Comparison of ENCODE assay signal across 8 cellular contexts in genomic region chr22:38869663-38870062, GRCh38. TPM values are rescaled to one million over a fixed set of nuclear protein-coding genes. Genes with fewer than 3 reads are reported as not detected.
DNase-seq lines count a peak whose midpoint lies in the region; ATAC-seq and TF ChIP-seq lines count a peak whose summit lies in the region.

No MANE protein-coding gene starts in this region.

- no peak for DNase-seq in activated CD4-positive, alpha-beta T cell treated with anti-CD3 and anti-CD28 coated beads for 36 hours
- no peak for DNase-seq in activated CD4-positive, alpha-beta T cell treated with anti-CD3 and anti-CD28 coated beads, Interleukin-2, amount 50 U/mL, for 4 hours
- DNase-seq in endothelial cell (ENCODE audit: low spot score) (no peak), amniotic stem cell (lab: John Stamatoyannopoulos, UW) (no peak), NCI-H146 treated with DMSO at 0.1 percent for 48 hours (lab: John Stamatoyannopoulos, UW; ENCODE audit: unreplicated experiment) (no peak)

- no peaks in the 10 kb centered on the region for H3K9me3 Mint-ChIP-seq in activated CD4-positive, alpha-beta T cell treated with anti-CD3 and anti-CD28 coated beads for 36 hours (ENCODE audit: low read depth)
- no peaks in the 10 kb centered on the region for H3K9me3 Mint-ChIP-seq in endothelial cell (ENCODE audit: unreplicated experiment)
- no peaks in the 10 kb centered on the region for H3K9me3 Mint-ChIP-seq in stimulated activated memory B cell treated with anti-CD40 and anti-IgM and Interleukin-4, amounts not matched to agents 10 μg/mL and 1 μg/mL and 100 μg/mL, for 72 hours

- peak overlapping the region; percentile 94; the same call in 1 of the 2 replicates for H3K9ac ChIP-seq in SU-DHL-6 (ENCODE audit: low read length)

- H3K27me3 Mint-ChIP-seq in activated CD4-positive, alpha-beta T cell treated with anti-CD3 and anti-CD28 coated beads for 36 hours = no peaks in the 10 kb centered on the region
- peaks cover 16% of the 10 kb centered on the region for H3K27me3 Mint-ChIP-seq in endothelial cell (ENCODE audit: unreplicated experiment)
- H3K27me3 Mint-ChIP-seq in stimulated activated memory B cell treated with anti-CD40 and anti-IgM and Interleukin-4, amounts not matched to agents 10 μg/mL and 1 μg/mL and 100 μg/mL, for 72 hours = no peaks in the 10 kb centered on the region

- H3K9me2 ChIP-seq in SU-DHL-6 (replicated peaks; ENCODE audit: insufficient read depth, low read length) = no peaks in the 10 kb centered on the region

- H3K4me1 Mint-ChIP-seq in activated CD4-positive, alpha-beta T cell treated with anti-CD3 and anti-CD28 coated beads for 36 hours = peaks cover 45% of the 10 kb centered on the region
- H3K4me1 Mint-ChIP-seq in endothelial cell (ENCODE audit: unreplicated experiment) = peaks cover 4% of the 10 kb centered on the region
- H3K4me1 Mint-ChIP-seq in stimulated activated memory B cell treated with anti-CD40 and anti-IgM and Interleukin-4, amounts not matched to agents 10 μg/mL and 1 μg/mL and 100 μg/mL, for 72 hours = peaks cover 60% of the 10 kb centered on the region

- no peaks in the 10 kb centered on the region for H3K27me3 ChIP-seq in SU-DHL-6 (ENCODE audit: low read length)

- 0 out of 2 replicates have a peak, but pooled peaks cover 3% of the 10 kb centered on the region for H3F3A ChIP-seq in SU-DHL-6 (ENCODE audit: insufficient read depth)

- no peak overlapping the region for H2AFZ ChIP-seq in SU-DHL-6 (ENCODE audit: low read depth, low read length, severe bottlenecking)

- TF ChIP-seq CTCF in SU-DHL-6 (IDR thresholded peaks at IDR 0.05; ENCODE audit: insufficient read depth, low read length, poor library complexity, severe bottlenecking) (no peak), endothelial cell (IDR thresholded peaks at IDR 0.05; ENCODE audit: unreplicated experiment) (no peak)

- no peaks in the 10 kb centered on the region for H4K20me1 ChIP-seq in SU-DHL-6 (ENCODE audit: low read depth, low read length)

- H3K36me3 Mint-ChIP-seq in activated CD4-positive, alpha-beta T cell treated with anti-CD3 and anti-CD28 coated beads for 36 hours (ENCODE audit: low read depth) = peaks cover 44% of the 10 kb centered on the region
- peaks cover 5% of the 10 kb centered on the region for H3K36me3 Mint-ChIP-seq in endothelial cell (ENCODE audit: low read depth, unreplicated experiment)
- H3K36me3 Mint-ChIP-seq in stimulated activated memory B cell treated with anti-CD40 and anti-IgM and Interleukin-4, amounts not matched to agents 10 μg/mL and 1 μg/mL and 100 μg/mL, for 72 hours = peaks cover 36% of the 10 kb centered on the region

- peak overlapping the region; percentile 93 for H3K4me2 ChIP-seq in SU-DHL-6 (ENCODE audit: low read depth, low read length, poor library complexity, severe bottlenecking)

- H3K4me3 Mint-ChIP-seq in activated CD4-positive, alpha-beta T cell treated with anti-CD3 and anti-CD28 coated beads for 36 hours = peak overlapping the region; percentile 93
- H3K4me3 Mint-ChIP-seq in endothelial cell (ENCODE audit: unreplicated experiment) = no peak overlapping the region
- peak overlapping the region; percentile 91 for H3K4me3 Mint-ChIP-seq in stimulated activated memory B cell treated with anti-CD40 and anti-IgM and Interleukin-4, amounts not matched to agents 10 μg/mL and 1 μg/mL and 100 μg/mL, for 72 hours

- no peak for ATAC-seq in activated CD4-positive, alpha-beta T cell treated with anti-CD3 and anti-CD28 coated beads for 36 hours
- no peak for ATAC-seq in stimulated activated memory B cell treated with anti-CD40 and anti-IgM and Interleukin-4, amounts not matched to agents 10 μg/mL and 1 μg/mL and 100 μg/mL, for 72 hours
- ATAC-seq in HG02885 (IDR thresholded peaks at IDR 0.05; ENCODE audit: poor library complexity, unreplicated experiment) = no peak

- intact Hi-C loops in activated CD4-positive, alpha-beta T cell treated with anti-CD3 and anti-CD28 coated beads for 36 hours (cut with DNase I, micrococcal nuclease) = loop anchor here (1.0 to 5.0 kb wide), 9 partner anchors 104 to 472 kb away; partner anchors contain the start of genes APOBEC3C (in 1 of the 2), APOBEC3G (in 1 of the 2), CBX7 (in 1 of the 2) and RPL3 (in 1 of the 2)

- H3K27ac ChIP-seq in SU-DHL-6 (ENCODE audit: low read depth, low read length) = no peak overlapping the region

- peaks cover 18% of the 10 kb centered on the region; the same call in 1 of the 2 replicates for H3K79me2 ChIP-seq in SU-DHL-6 (ENCODE audit: insufficient read depth, low read length)

- H3K36me3 ChIP-seq in SU-DHL-6 (ENCODE audit: low read length) = no peaks in the 10 kb centered on the region

- H3K27ac Mint-ChIP-seq in activated CD4-positive, alpha-beta T cell treated with anti-CD3 and anti-CD28 coated beads for 36 hours = peak overlapping the region; percentile 94
- peak overlapping the region; percentile 5 for H3K27ac Mint-ChIP-seq in endothelial cell (ENCODE audit: unreplicated experiment)
- peak overlapping the region; percentile 88 for H3K27ac Mint-ChIP-seq in stimulated activated memory B cell treated with anti-CD40 and anti-IgM and Interleukin-4, amounts not matched to agents 10 μg/mL and 1 μg/mL and 100 μg/mL, for 72 hours

- CTCF ChIA-PET in activated CD4-positive, alpha-beta T cell treated with anti-CD3 and anti-CD28 coated beads for 36 hours (lab: Charles Lee) = interaction anchor here (0.6 to 4.5 kb wide), 47 partner anchors 8 to 773 kb away, joined by 3 to 86 read pairs (median 4); partner anchors contain the start of genes APOBEC3A, NPTXR and SUN2

- H3K4me3 ChIP-seq in SU-DHL-6 (ENCODE audit: insufficient read depth, low read length, poor library complexity, severe bottlenecking) = no peak overlapping the region

- POLR2A ChIA-PET in activated CD4-positive, alpha-beta T cell treated with anti-CD3 and anti-CD28 coated beads for 36 hours (lab: Charles Lee) = interaction anchor here (0.7 to 2.7 kb wide), 4 partner anchors 72 to 449 kb away, joined by 3 to 10 read pairs (median 6); partner anchors contain the start of gene RPL3

- H3K9me3 ChIP-seq in SU-DHL-6 (ENCODE audit: insufficient read depth, low read length) = no peaks in the 10 kb centered on the region

RNA-seq across cellular contexts. Expression of gene CBX6, which starts 2.4 kb away (rescaled TPM):
- total RNA-seq in activated CD4-positive, alpha-beta T cell treated with anti-CD3 and anti-CD28 coated beads for 36 hours = 100 to 1,000 TPM in 1 of 2 experiments, 10 to 100 TPM in 1; 96.1 to 112 TPM
- 11.0 TPM for total RNA-seq in endothelial cell (ENCODE audit: unreplicated experiment)

RNA-seq across cellular contexts. Expression of gene NPTXR, which starts 25.8 kb away (rescaled TPM):
- total RNA-seq in activated CD4-positive, alpha-beta T cell treated with anti-CD3 and anti-CD28 coated beads for 36 hours = 1 to 10 TPM; 1.3 to 1.4 TPM
- 0.62 TPM for total RNA-seq in endothelial cell (ENCODE audit: unreplicated experiment)

Comparison
In these comparisons a context has a peak if more than half of its experiments do, and no peak if none do; other contexts are left out.
1. H3K27ac Mint-ChIP-seq: peak in every context shown above with its lines; median percentile 94 in activated CD4-positive, alpha-beta T cell treated with anti-CD3 and anti-CD28 coated beads for 36 hours; 88 in stimulated activated memory B cell treated with anti-CD40 and anti-IgM and Interleukin-4, amounts not matched to agents 10 μg/mL and 1 μg/mL and 100 μg/mL, for 72 hours; 5 in endothelial cell.